In genomic region chr19:3821857-3822364, GRCh38 we compare ENCODE assay signal across 1 cellular context.
A peak's percentile ranks its signal among the peaks of the same experiment; 100 is the strongest.
TF ChIP-seq lines count a peak whose summit lies in the region.

No MANE protein-coding gene starts in this region.

TF ChIP-seq in K562, 482 proteins besides CTCF, POLR2A, EP300 and RAD21 (continued from another document and continues in another):
- no peak for TF ChIP-seq RERE (CRISPR knock-in tag; IDR thresholded peaks at IDR 0.05; ENCODE audit: borderline replicate concordance)
- no peak for TF ChIP-seq PATZ1 (CRISPR knock-in tag; IDR thresholded peaks at IDR 0.05; ENCODE audit: borderline replicate concordance)
- TF ChIP-seq HCFC1 (IDR thresholded peaks at IDR 0.05; ENCODE audit: low read depth, low read length) = 0 out of 2 replicates have a peak, but pooled peaks have one; percentile 26
- TF ChIP-seq CBX5 (IDR thresholded peaks at IDR 0.05; ENCODE audit: borderline replicate concordance, low read depth) = no peak
- TF ChIP-seq FOXK1 (CRISPR knock-in tag; IDR thresholded peaks at IDR 0.05; ENCODE audit: borderline replicate concordance) = peak; percentile 48; the same call in 1 of the 2 replicates
- TF ChIP-seq USF2 (CRISPR knock-in tag; IDR thresholded peaks at IDR 0.05) = peak; percentile 66
- no peak for TF ChIP-seq RBM34 (IDR thresholded peaks at IDR 0.05; ENCODE audit: borderline replicate concordance, insufficient read depth, low read length)
- peak; percentile 47 for TF ChIP-seq SETDB1 (IDR thresholded peaks at IDR 0.05; ENCODE audit: low read length)
- no peak for TF ChIP-seq TEAD2 (tag; IDR thresholded peaks at IDR 0.05)
- no peak for TF ChIP-seq FOXA3 (CRISPR knock-in tag; conservative IDR thresholded peaks at IDR 0.05 in 1 of 2, IDR thresholded peaks at IDR 0.05 in 1 of 2)
- no peak for TF ChIP-seq ZNF197 (CRISPR knock-in tag; IDR thresholded peaks at IDR 0.05; ENCODE audit: low read depth)
- peak; percentile 47 to 49 for TF ChIP-seq NRF1 (conservative IDR thresholded peaks at IDR 0.05 in 1 of 2, IDR thresholded peaks at IDR 0.05 in 1 of 2)
- TF ChIP-seq SMARCB1 (IDR thresholded peaks at IDR 0.05; ENCODE audit: insufficient read length, low read depth) = no peak
- TF ChIP-seq MNT (conservative IDR thresholded peaks at IDR 0.05) = peak in 1 of 2 experiments; percentile 71; a peak in 3 of 4 replicates
- no peak for TF ChIP-seq TEAD1 (CRISPR knock-in tag; IDR thresholded peaks at IDR 0.05)
- peak; percentile 42 for TF ChIP-seq SMAD4 (CRISPR knock-in tag; conservative IDR thresholded peaks at IDR 0.05)
- TF ChIP-seq SP1 (CRISPR knock-in tag; IDR thresholded peaks at IDR 0.05) = peak; percentile 91
- no peak; the same call in 1 of the 2 replicates for TF ChIP-seq JUN (IDR thresholded peaks at IDR 0.05; ENCODE audit: borderline replicate concordance, low read depth, low read length)
- no peak for TF ChIP-seq JUN (CRISPR knock-in tag; IDR thresholded peaks at IDR 0.05; ENCODE audit: borderline replicate concordance)
- 0 out of 2 replicates have a peak, but pooled peaks have one; percentile 32 for TF ChIP-seq SMARCA5 (IDR thresholded peaks at IDR 0.05)
- TF ChIP-seq CBX3 (IDR thresholded peaks at IDR 0.05; ENCODE audit: borderline replicate concordance in 1 of 2, low read length in 2 of 2) = peak in 1 of 2 experiments; percentile 80; a peak in 1 of 3 replicates
- TF ChIP-seq GABPB2 (CRISPR knock-in tag; conservative IDR thresholded peaks at IDR 0.05) = no peak
- no peak for TF ChIP-seq PREB (CRISPR knock-in tag; IDR thresholded peaks at IDR 0.05)
- TF ChIP-seq ZNF24 (IDR thresholded peaks at IDR 0.05) = 0 out of 2 replicates have a peak, but pooled peaks have one; percentile 45
- TF ChIP-seq ID3 (CRISPR knock-in tag; IDR thresholded peaks at IDR 0.05) = no peak
- peak; percentile 61; the same call in 1 of the 2 replicates for TF ChIP-seq ID3 (tag; IDR thresholded peaks at IDR 0.05)
- peak; percentile 37; the same call in 1 of the 2 replicates for TF ChIP-seq NFIC (IDR thresholded peaks at IDR 0.05)
- TF ChIP-seq KAT7 (CRISPR knock-in tag; IDR thresholded peaks at IDR 0.05; ENCODE audit: borderline replicate concordance) = peak; percentile 49; the same call in 1 of the 2 replicates
- no peak for TF ChIP-seq ZNF354B (CRISPR knock-in tag; IDR thresholded peaks at IDR 0.05)
- no peak for TF ChIP-seq SPI1 (IDR thresholded peaks at IDR 0.05; ENCODE audit: borderline replicate concordance, low read depth, low read length)
- TF ChIP-seq YY1 (IDR thresholded peaks at IDR 0.05; ENCODE audit: borderline replicate concordance in 1 of 3, control insufficient read depth in 1 of 3, extremely low read depth in 1 of 3, insufficient read depth in 3 of 3, insufficient read length in 1 of 3, insufficient replicate concordance in 2 of 3, low read depth in 1 of 3, low read length in 2 of 3) = peak in 1 of 3 experiments; percentile 48
- TF ChIP-seq ZNF583 (CRISPR knock-in tag; IDR thresholded peaks at IDR 0.05) = no peak
- TF ChIP-seq ZNF592 (IDR thresholded peaks at IDR 0.05) = peak; percentile 40
- TF ChIP-seq FOXP1 (CRISPR knock-in tag; IDR thresholded peaks at IDR 0.05) = peak; percentile 85; the same call in 1 of the 2 replicates
- TF ChIP-seq, protein P1, sequence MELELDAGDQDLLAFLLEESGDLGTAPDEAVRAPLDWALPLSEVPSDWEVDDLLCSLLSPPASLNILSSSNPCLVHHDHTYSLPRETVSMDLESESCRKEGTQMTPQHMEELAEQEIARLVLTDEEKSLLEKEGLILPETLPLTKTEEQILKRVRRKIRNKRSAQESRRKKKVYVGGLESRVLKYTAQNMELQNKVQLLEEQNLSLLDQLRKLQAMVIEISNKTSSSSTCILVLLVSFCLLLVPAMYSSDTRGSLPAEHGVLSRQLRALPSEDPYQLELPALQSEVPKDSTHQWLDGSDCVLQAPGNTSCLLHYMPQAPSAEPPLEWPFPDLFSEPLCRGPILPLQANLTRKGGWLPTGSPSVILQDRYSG (tag; conservative IDR thresholded peaks at IDR 0.05; ENCODE audit: low read depth) = no peak
- no peak for TF ChIP-seq TCF7 (IDR thresholded peaks at IDR 0.05; ENCODE audit: borderline replicate concordance)
- peak; percentile 86 to 91 for TF ChIP-seq E2F6 (IDR thresholded peaks at IDR 0.05; ENCODE audit: borderline replicate concordance in 1 of 2, extremely low read depth in 1 of 2, insufficient read depth in 1 of 2, insufficient read length in 1 of 2, low read depth in 1 of 2, low read length in 1 of 2, poor library complexity in 1 of 2, severe bottlenecking in 1 of 2)
- TF ChIP-seq TOE1 (IDR thresholded peaks at IDR 0.05; ENCODE audit: borderline replicate concordance) = peak; percentile 77; the same call in 1 of the 2 replicates
- TF ChIP-seq TOE1 (CRISPR knock-in tag; IDR thresholded peaks at IDR 0.05; ENCODE audit: borderline replicate concordance, low read depth) = no peak
- TF ChIP-seq ESRRB (CRISPR knock-in tag; IDR thresholded peaks at IDR 0.05; ENCODE audit: borderline replicate concordance) = no peak
- no peak for TF ChIP-seq ZNF561 (CRISPR knock-in tag; conservative IDR thresholded peaks at IDR 0.05)
- TF ChIP-seq HDAC1 (IDR thresholded peaks at IDR 0.05) = peak in 1 of 2 experiments; percentile 64; a peak in 2 of 4 replicates
- peak; percentile 12; the same call in 1 of the 2 replicates for TF ChIP-seq NFE2 (IDR thresholded peaks at IDR 0.05; ENCODE audit: low read depth)
- TF ChIP-seq TCF15 (CRISPR knock-in tag; IDR thresholded peaks at IDR 0.05) = no peak
- TF ChIP-seq PYGO2 (tag; IDR thresholded peaks at IDR 0.05) = no peak
- TF ChIP-seq ZNF778 (CRISPR knock-in tag; IDR thresholded peaks at IDR 0.05) = no peak
